ENCODE assay signal across 1 cellular context in genomic region chr19:43895727-43896126, GRCh38.
A peak's percentile ranks its signal among the peaks of the same experiment; 100 is the strongest.
TF ChIP-seq lines count a peak whose summit lies in the region.

No MANE protein-coding gene starts in this region.

TF ChIP-seq in HepG2, 621 proteins besides CTCF, POLR2A, EP300 and RAD21:
- peak; percentile 90 for TF ChIP-seq HNRNPK (IDR thresholded peaks at IDR 0.05; ENCODE audit: low read depth, low read length, poor library complexity, severe bottlenecking)
- TF ChIP-seq NCOR1 (IDR thresholded peaks at IDR 0.05; ENCODE audit: borderline replicate concordance, low read length), result no peak
- TF ChIP-seq ZNF816 (CRISPR knock-in tag; IDR thresholded peaks at IDR 0.05; ENCODE audit: borderline replicate concordance), result no peak
- no peak for TF ChIP-seq ARID4A (CRISPR knock-in tag; IDR thresholded peaks at IDR 0.05; ENCODE audit: borderline replicate concordance)
- no peak for TF ChIP-seq SNAPC5 (CRISPR knock-in tag; IDR thresholded peaks at IDR 0.05; ENCODE audit: borderline replicate concordance)
